Comparison of ENCODE assay signal across 16 cellular contexts in the genomic region with DNA sequence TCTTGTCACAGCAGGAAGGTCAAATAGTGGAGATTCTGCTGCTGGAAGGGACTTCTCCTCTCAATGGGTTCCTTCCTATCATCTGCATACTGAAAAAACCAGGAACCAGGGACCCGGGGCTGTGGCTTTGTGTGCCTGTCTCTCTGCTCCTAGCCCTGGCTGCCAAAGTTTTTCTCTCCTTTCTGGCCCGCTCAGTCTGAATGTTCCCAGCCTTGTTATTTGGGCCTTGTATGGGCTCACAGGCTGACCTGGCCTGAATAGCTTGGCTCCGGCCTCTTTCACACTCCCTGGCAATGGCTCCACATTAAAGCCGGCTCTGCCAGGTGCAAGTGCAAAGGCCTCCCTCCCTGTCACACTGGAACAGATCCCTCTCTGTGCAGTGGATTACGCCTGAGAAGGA.
DNase-seq lines count a peak whose midpoint lies in the region; ATAC-seq, FAIRE-seq and TF ChIP-seq lines count a peak whose summit lies in the region.
"Had no signal": no experiment of that assay in that cellular context is flagged by ENCODE, and none has a peak within 500 bp of the region (broad histone marks: within the 10 kb centered on the region; RNA-seq: fewer than 3 reads in every experiment).

No MANE protein-coding gene starts in this region.

- H3K4me1 ChIP-seq in right atrium auricular region, result peaks cover 0 to 77% of the 10 kb centered on the region in 2 donors

- no peak for TF ChIP-seq CTCF in right atrium auricular region (IDR thresholded peaks at IDR 0.05)
- no peak for TF ChIP-seq CTCF in D721Med (IDR thresholded peaks at IDR 0.05; ENCODE audit: insufficient read depth, missing control alignments)

- DNase-seq in Ammon's horn (ENCODE audit: low spot score), result peak; percentile 77
- peak; percentile 85 for DNase-seq in cerebellar cortex (ENCODE audit: low spot score)
- no peak for DNase-seq in right atrium auricular region (ENCODE audit: low spot score)
- DNase-seq in sciatic nerve (ENCODE audit: low spot score), result no peak
- DNase-seq in D721Med (ENCODE audit: insufficient read length, low spot score), result no peak
- no peak for DNase-seq in activated gamma-delta T cell (lab: John Stamatoyannopoulos, UW)
- DNase-seq in amniotic stem cell (lab: John Stamatoyannopoulos, UW), result no peak
- DNase-seq: activated CD4-positive, CD25-positive, alpha-beta regulatory T cell treated with anti-CD3 and anti-CD28 coated beads, Interleukin-2, amount 50 U/mL, for 72 hours; Kasumi-1; NCI-H1930; NCI-H748 treated with DMSO at 0.1 percent for 48 hours had no signal

- no peaks in the 10 kb centered on the region for H3K9me3 ChIP-seq in right atrium auricular region

- peaks cover 70% of the 10 kb centered on the region for H3K36me3 ChIP-seq in right atrium auricular region

- intact Hi-C loops in sciatic nerve (cut with DNase I), result loop anchor here (10.0 kb wide), 1 partner anchor 409 kb away; no protein-coding TSS in a partner anchor

- H3K27me3 ChIP-seq in right atrium auricular region, result no peaks in the 10 kb centered on the region

- ATAC-seq in sciatic nerve (peak; percentile 20), GM21526 (IDR thresholded peaks at IDR 0.05; ENCODE audit: low FRiP score, unreplicated experiment) (no peak)
- ATAC-seq: activated naive CD4-positive, alpha-beta T cell treated with anti-CD3 and anti-CD28 coated beads, Interleukin-2, amount 50 U/mL, for 72 hours had no signal

- FAIRE-seq in D721Med (lab: Jason Lieb, UNC), result no peak
- FAIRE-seq: A204.1, GM12891 had no signal

- H3K27ac ChIP-seq in right atrium auricular region, result peak overlapping the region; percentile 52 to 57
- H3K27ac ChIP-seq: epithelial cell of prostate had no signal

- H3K4me3 ChIP-seq in right atrium auricular region, result no peak overlapping the region

Comparison
In these comparisons a context has a peak if more than half of its experiments do, and no peak if none do; other contexts are left out.
1. DNase-seq: peak in Ammon's horn (single experiment) and cerebellar cortex (single experiment); none in right atrium auricular region (single experiment), sciatic nerve (single experiment), D721Med (single experiment), activated gamma-delta T cell (single experiment) and amniotic stem cell (single experiment).